In genomic region chr19:10979950-10980349, GRCh38 we compare ENCODE assay signal across 9 cellular contexts. TPM values are rescaled to one million over a fixed set of nuclear protein-coding genes. Genes with fewer than 3 reads are reported as not detected.
DNase-seq lines count a peak whose midpoint lies in the region; ATAC-seq lines count a peak whose summit lies in the region.
"Had no signal": no experiment of that assay in that cellular context is flagged by ENCODE, and none has a peak within 500 bp of the region (broad histone marks: within the 10 kb centered on the region; RNA-seq: fewer than 3 reads in every experiment).

No MANE protein-coding gene starts in this region.

- intact Hi-C loops in left ventricle myocardium superior (cut with micrococcal nuclease) = no loop called here

- peaks cover 2% of the 10 kb centered on the region for H3K36me3 Mint-ChIP-seq in memory B cell

- H3K9me3 Mint-ChIP-seq in memory B cell = no peaks in the 10 kb centered on the region

- H3K4me1 Mint-ChIP-seq in memory B cell = peaks cover 20% of the 10 kb centered on the region

- ATAC-seq in memory B cell (ENCODE audit: low read depth) (peak; percentile 97), GM21737 (IDR thresholded peaks at IDR 0.05; ENCODE audit: unreplicated experiment) (no peak), GM19395 (IDR thresholded peaks at IDR 0.05; ENCODE audit: unreplicated experiment) (no peak), left ventricle myocardium superior (no peak)

- no peaks in the 10 kb centered on the region for H3K27me3 Mint-ChIP-seq in memory B cell

- H3K27ac Mint-ChIP-seq in memory B cell = no peak overlapping the region

- H3K4me3 ChIP-seq in Jurkat, Clone E6-1 (ENCODE audit: low read length) = no peak overlapping the region; the same call in 1 of the 2 replicates

- DNase-seq in CD1c-positive myeloid dendritic cell (ENCODE audit: extremely low spot score) (peak; percentile 66), memory B cell (ENCODE audit: low spot score in 2 of 2) (peak in 1 of 2 donors; percentile 45), left ventricle myocardium superior (no peak), NCI-H1092 treated with DMSO at 0.1 percent for 48 hours (lab: John Stamatoyannopoulos, UW) (no peak)
- peak; percentile 54 for DNase-seq in Jurkat, Clone E6-1 (ENCODE audit: low read depth, low spot score)
- peak; percentile 32 to 35 for DNase-seq in activated T-cell treated with anti-CD3 and anti-CD28 coated beads, Interleukin-2, amount 50 U/mL, for 48 hours
- DNase-seq: NCI-H82 had no signal

- H3K4me3 Mint-ChIP-seq in memory B cell = peak overlapping the region; percentile 52

RNA-seq across cellular contexts. Expression of gene SMARCA4, which starts 19.1 kb away (rescaled TPM):
- 243 TPM for polyA plus RNA-seq in Jurkat, Clone E6-1 (2012; ENCODE audit: insufficient read depth, insufficient read length)
- 41.6 TPM for total RNA-seq in left ventricle myocardium superior

RNA-seq across cellular contexts. Expression of gene TIMM29, which starts 51.3 kb away (rescaled TPM):
- 26.0 TPM for polyA plus RNA-seq in Jurkat, Clone E6-1 (2012; ENCODE audit: insufficient read depth, insufficient read length)
- total RNA-seq in left ventricle myocardium superior = 17.4 TPM

RNA-seq across cellular contexts. Expression of gene YIPF2, which starts 51.5 kb away (rescaled TPM):
- 32.6 TPM for polyA plus RNA-seq in Jurkat, Clone E6-1 (2012; ENCODE audit: insufficient read depth, insufficient read length)
- total RNA-seq in left ventricle myocardium superior = 16.4 TPM

Comparison
In these comparisons a context has a peak if more than half of its experiments do, and no peak if none do; other contexts are left out.
1. DNase-seq: peak in CD1c-positive myeloid dendritic cell (single experiment), Jurkat, Clone E6-1 (single experiment) and activated T-cell treated with anti-CD3 and anti-CD28 coated beads, Interleukin-2, amount 50 U/mL, for 48 hours (2 of 2); none in left ventricle myocardium superior (single experiment) and NCI-H1092 treated with DMSO at 0.1 percent for 48 hours (single experiment).